Comparison of ENCODE assay signal across 1 cellular context in genomic region chr22:25741692-25742626, GRCh38.
TF ChIP-seq lines count a peak whose summit lies in the region.

TSS of gene MYO18B (plus strand) at chr22:25742188. CDS start at chr22:25761093, 18,905 bp downstream.

TF ChIP-seq in K562, 482 proteins besides CTCF, POLR2A, EP300 and RAD21 (continued from another document):
- TF ChIP-seq ZNF318 (IDR thresholded peaks at IDR 0.05; ENCODE audit: borderline replicate concordance in 1 of 2, low read depth in 1 of 2) (no peak), RHOXF2B (CRISPR knock-in tag; conservative IDR thresholded peaks at IDR 0.05) (no peak), SMARCA4 (IDR thresholded peaks at IDR 0.05) (peak; percentile 62; the same call in 1 of the 2 replicates), ETV1 (tag; conservative IDR thresholded peaks at IDR 0.05; ENCODE audit: low read depth) (no peak; the same call in 1 of the 2 replicates), ARID3B (CRISPR knock-in tag; IDR thresholded peaks at IDR 0.05; ENCODE audit: borderline replicate concordance) (no peak), ZNF766 (CRISPR knock-in tag; conservative IDR thresholded peaks at IDR 0.05) (peak; percentile 69), ZNF77 (CRISPR knock-in tag; IDR thresholded peaks at IDR 0.05) (no peak), ZNF316 (IDR thresholded peaks at IDR 0.05) (no peak), ZC3H8 (IDR thresholded peaks at IDR 0.05) (no peak), BDP1 (IDR thresholded peaks at IDR 0.05; ENCODE audit: insufficient read depth, insufficient read length) (no peak), ZNF41 (CRISPR knock-in tag; conservative IDR thresholded peaks at IDR 0.05) (no peak), ZBTB9 (CRISPR knock-in tag; IDR thresholded peaks at IDR 0.05) (no peak), TBP (optimal IDR thresholded peaks at IDR 0.05; ENCODE audit: low read depth, low read length) (peak; percentile 56), ZNF347 (CRISPR knock-in tag; IDR thresholded peaks at IDR 0.05; ENCODE audit: low read depth) (no peak), TBL1XR1 (IDR thresholded peaks at IDR 0.05; ENCODE audit: low read length in 2 of 2) (peak in 1 of 2 experiments; percentile 52; a peak in 2 of 4 replicates), BRF2 (IDR thresholded peaks at IDR 0.05; ENCODE audit: borderline replicate concordance, insufficient read depth, insufficient read length) (no peak), ZBTB34 (CRISPR knock-in tag; IDR thresholded peaks at IDR 0.05) (no peak), CREM (IDR thresholded peaks at IDR 0.05; ENCODE audit: low read depth) (peak; percentile 75), ETV6 (IDR thresholded peaks at IDR 0.05; ENCODE audit: borderline replicate concordance in 1 of 2, low read depth in 2 of 2, low read length in 1 of 2) (no peak), ETV6 (CRISPR knock-in tag; IDR thresholded peaks at IDR 0.05; ENCODE audit: borderline replicate concordance) (no peak), ZNF3 (CRISPR knock-in tag; IDR thresholded peaks at IDR 0.05) (no peak), GABPA (tag; conservative IDR thresholded peaks at IDR 0.05; ENCODE audit: low read depth) (0 out of 2 replicates have a peak, but pooled peaks have one; percentile 20), ZNF740 (CRISPR knock-in tag; IDR thresholded peaks at IDR 0.05) (peak; percentile 57; the same call in 1 of the 2 replicates), ZNF740 (tag; IDR thresholded peaks at IDR 0.05) (peak in 1 of 2 experiments; percentile 76; a peak in 1 of 4 replicates), ZFP1 (CRISPR knock-in tag; IDR thresholded peaks at IDR 0.05) (no peak), BCL6 (CRISPR knock-in tag; IDR thresholded peaks at IDR 0.05) (no peak), POLR2G (IDR thresholded peaks at IDR 0.05; ENCODE audit: low read depth, low read length) (peak; percentile 77), E2F3 (CRISPR knock-in tag; IDR thresholded peaks at IDR 0.05) (no peak), RUNX1 (IDR thresholded peaks at IDR 0.05; ENCODE audit: low read depth) (0 out of 2 replicates have a peak, but pooled peaks have one; percentile 44), PCBP2 (IDR thresholded peaks at IDR 0.05; ENCODE audit: low read depth, low read length, poor library complexity, severe bottlenecking) (no peak), PYGO2 (tag; IDR thresholded peaks at IDR 0.05) (no peak), NFIC (IDR thresholded peaks at IDR 0.05) (peak; percentile 46), ZNF695 (CRISPR knock-in tag; IDR thresholded peaks at IDR 0.05) (no peak), CBFA2T2 (conservative IDR thresholded peaks at IDR 0.05) (peak; percentile 62), SMC3 (conservative IDR thresholded peaks at IDR 0.05; ENCODE audit: insufficient read depth, low read depth, low read length) (no peak), XRCC3 (IDR thresholded peaks at IDR 0.05) (no peak), CBFB (CRISPR knock-in tag; IDR thresholded peaks at IDR 0.05) (no peak), PURB (CRISPR knock-in tag; IDR thresholded peaks at IDR 0.05; ENCODE audit: low read depth) (no peak), BRF1 (IDR thresholded peaks at IDR 0.05; ENCODE audit: borderline replicate concordance, extremely low read depth, insufficient read length) (no peak), SMAD3 (CRISPR knock-in tag; conservative IDR thresholded peaks at IDR 0.05) (no peak), ZNF57 (CRISPR knock-in tag; IDR thresholded peaks at IDR 0.05) (no peak), NFE2L1 (tag; IDR thresholded peaks at IDR 0.05; ENCODE audit: borderline replicate concordance, low read depth) (no peak), ZNF830 (CRISPR knock-in tag; IDR thresholded peaks at IDR 0.05) (no peak), EGR1 (conservative IDR thresholded peaks at IDR 0.05) (peak; percentile 94), ZNF445 (CRISPR knock-in tag; IDR thresholded peaks at IDR 0.05; ENCODE audit: low read depth) (no peak), LCOR (CRISPR knock-in tag; IDR thresholded peaks at IDR 0.05) (no peak), ATF2 (CRISPR knock-in tag; IDR thresholded peaks at IDR 0.05) (no peak), ZBED1 (IDR thresholded peaks at IDR 0.05) (no peak), SMAD2 (IDR thresholded peaks at IDR 0.05; ENCODE audit: low read depth, low read length) (no peak), CC2D1A (IDR thresholded peaks at IDR 0.05) (no peak), CEBPZ (IDR thresholded peaks at IDR 0.05; ENCODE audit: borderline replicate concordance, low read depth, low read length) (no peak)
